32 cellular contexts compared by ENCODE assay signal in the genomic region with DNA sequence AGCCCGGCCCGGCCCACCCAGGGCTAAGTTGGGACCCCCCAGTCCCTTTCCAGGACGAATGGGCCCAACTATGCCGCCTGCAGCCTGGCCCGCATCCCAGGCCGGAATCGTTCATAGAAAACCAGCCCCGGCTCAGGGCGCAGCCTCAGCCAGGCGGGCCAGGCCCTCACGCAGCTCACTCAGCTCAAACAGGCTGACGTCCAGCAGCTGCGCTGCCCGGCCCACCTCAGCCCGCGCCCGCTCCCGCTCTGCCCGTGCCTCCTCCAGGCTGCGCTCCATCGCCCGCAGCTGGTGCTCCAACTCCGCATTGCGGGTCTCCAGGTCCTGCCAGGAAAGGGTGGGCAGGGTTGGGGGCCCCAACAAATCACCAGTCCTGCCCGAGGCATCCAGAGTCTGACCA. TPM values are rescaled to one million over a fixed set of nuclear protein-coding genes. Genes with fewer than 3 reads are reported as not detected.
"Had no signal": no experiment of that assay in that cellular context is flagged by ENCODE, and none has a peak within 500 bp of the region (broad histone marks: within the 10 kb centered on the region; RNA-seq: fewer than 3 reads in every experiment).

No MANE protein-coding gene starts in this region.

- H3K4me2 ChIP-seq: KMS-11 had no signal

- H3K9me3 ChIP-seq: Peyer's patch had no signal

- DNase-seq: activated B cell treated with CpG ODN at 0.5 μM for 24 hours; activated CD4-positive, alpha-beta memory T cell treated with anti-CD3 and anti-CD28 coated beads for 36 hours; activated CD4-positive, alpha-beta T cell treated with anti-CD3 and anti-CD28 coated beads for 4 hours; activated CD4-positive, alpha-beta T cell treated with anti-CD3 and anti-CD28 coated beads, Interleukin-2, amount 50 U/mL, for 1 hour; activated CD4-positive, CD25-positive, alpha-beta regulatory T cell treated with anti-CD3 and anti-CD28 coated beads, Interleukin-2, amount 50 U/mL, for 72 hours; activated CD8-positive, alpha-beta memory T cell treated with anti-CD3 and anti-CD28 coated beads, Interleukin-2, amount 50 U/mL, for 4 hours; activated gamma-delta T cell treated with Interleukin-2 at 50 U/mL for 16 hours; activated naive CD4-positive, alpha-beta T cell treated with anti-CD3 and anti-CD28 coated beads for 36 hours; activated naive CD8-positive, alpha-beta T cell treated with anti-CD3 and anti-CD28 coated beads, Interleukin-2, amount 50 U/mL, for 24 hours; activated T-cell treated with anti-CD3 and anti-CD28 coated beads for 4 hours; activated T-cell treated with anti-CD3 and anti-CD28 coated beads, Interleukin-2, amount 50 U/mL, for 4 hours; anterior cingulate cortex; MM.1S; MV-4-11; NCI-H1092; NCI-H1436 treated with DMSO at 0.1 percent for 48 hours; NCI-H1694 treated with DMSO at 0.1 percent for 48 hours; NCI-H2029; NCI-H345; NCI-H524 treated with DMSO at 0.1 percent for 48 hours; PC-3; Peyer's patch; RPMI8226; SIG-M5; SW 1271; T-helper 1 cell; T-helper 2 cell; T-helper 9 cell had no signal

- H3K27me3 ChIP-seq: Peyer's patch had no signal

- ATAC-seq: activated naive CD8-positive, alpha-beta T cell treated with anti-CD3 and anti-CD28 coated beads, Interleukin-2, amount 50 U/mL, for 24 hours; activated T-cell treated with anti-CD3 and anti-CD28 coated beads, Interleukin-2, amount 50 U/mL, for 4 hours; PC-3; Right ventricle myocardium inferior had no signal

- H3K27ac ChIP-seq: KMS-11, Peyer's patch, VCaP had no signal

- H3K9ac ChIP-seq: KMS-11 had no signal

- H3K4me3 ChIP-seq: Peyer's patch had no signal

RNA-seq across cellular contexts. Expression of a gene that starts 11.7 kb away (rescaled TPM):
- total RNA-seq: activated naive CD4-positive, alpha-beta T cell treated with anti-CD3 and anti-CD28 coated beads for 36 hours had no signal

RNA-seq across cellular contexts. Expression of a gene that starts 33.4 kb away (rescaled TPM):
- total RNA-seq: activated B cell treated with CpG ODN at 0.5 μM for 24 hours; activated CD4-positive, alpha-beta memory T cell treated with anti-CD3 and anti-CD28 coated beads for 36 hours; activated naive CD4-positive, alpha-beta T cell treated with anti-CD3 and anti-CD28 coated beads for 36 hours; activated T-helper 1 cell treated with anti-CD3 and anti-CD28 coated beads, Interleukin-12 subunit alpha, Interleukin-12 subunit beta, Interleukin-2, Interleukin-4 antibody, amounts not matched to agents 30 ng/mL and 10 ng/mL and 1 ng/mL, durations not matched to agents 14 hours and 24 hours and 36 hours; Peyer's patch had no signal
